In the genomic region with DNA sequence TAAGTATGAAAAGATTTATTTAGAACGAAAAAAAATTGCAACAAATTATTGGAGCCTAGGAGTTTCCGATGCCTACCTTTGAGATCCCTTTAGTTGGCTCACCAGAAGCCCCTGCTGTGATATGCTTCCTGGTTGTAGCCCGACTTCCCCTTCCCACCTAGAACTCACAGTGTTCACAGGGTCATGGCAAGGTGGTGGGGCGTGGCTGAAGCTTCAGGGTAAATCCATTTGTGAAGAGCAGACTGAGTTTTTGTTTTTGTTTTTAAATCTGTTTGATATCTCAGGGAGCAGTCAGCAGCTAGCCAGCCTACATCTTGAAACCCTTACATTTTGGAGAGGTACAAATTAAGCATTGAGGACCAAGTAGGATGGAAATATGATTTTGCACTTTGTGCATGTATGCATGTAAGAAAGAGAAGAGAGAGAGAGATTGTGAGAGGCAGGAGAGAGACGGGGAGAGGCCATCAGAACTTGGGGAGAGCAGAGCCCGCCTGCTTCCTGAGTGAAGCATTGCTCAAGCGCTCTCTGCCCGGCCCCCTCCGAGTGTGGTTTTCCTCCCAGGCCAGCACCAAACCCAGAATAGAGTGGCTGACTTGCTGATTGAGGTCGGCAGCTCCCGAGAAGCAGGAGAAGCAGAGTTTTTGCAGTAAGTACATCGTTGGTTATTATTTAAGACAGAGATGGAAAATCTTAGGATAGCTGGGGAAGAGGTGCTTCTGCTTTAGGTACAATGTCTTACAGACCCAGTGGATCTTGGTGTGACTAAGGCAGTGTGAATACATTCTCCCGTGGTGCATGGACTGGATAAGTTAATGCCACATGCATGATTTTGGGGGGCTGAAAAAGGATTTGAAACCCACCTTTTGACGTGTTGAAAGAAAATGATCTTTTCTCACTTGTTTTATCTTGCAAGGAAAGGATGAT, we compare ENCODE assay signal across 8 cellular contexts.
DNase-seq lines count a peak whose midpoint lies in the region; ATAC-seq and TF ChIP-seq lines count a peak whose summit lies in the region.

No MANE protein-coding gene starts in this region.

- H3K27ac ChIP-seq in HL-60 (replicated peaks) (peak overlapping the region; percentile 69), heart right ventricle (peak overlapping the region in 9 of 10 donors; percentile 8 to 80 (median 69))

- 50 to 52% methylated on average over 14 of the region's 14 CpGs for WGBS in heart right ventricle, 2 donors

- peak; percentile 87 to 94 (median 89) for ATAC-seq in heart right ventricle

- no peaks in the 10 kb centered on the region for H3K9me3 ChIP-seq in heart right ventricle

- intact Hi-C loops in heart right ventricle (cut with DNase I) = loop anchor here in 1 of 10 donors (5.0 kb wide), 1 partner anchor 61 kb away; no protein-coding TSS in a partner anchor

- peaks cover 0 to 76% (median 10%) of the 10 kb centered on the region in 9 donors for H3K4me1 ChIP-seq in heart right ventricle

- H3K27me3 ChIP-seq in HL-60 (ENCODE audit: insufficient read depth, poor library complexity, severe bottlenecking) (no peaks in the 10 kb centered on the region), heart right ventricle (no peaks in the 10 kb centered on the region), H7 (ENCODE audit: control insufficient read depth, insufficient read depth, low read length) (no peaks in the 10 kb centered on the region)

- no peaks in the 10 kb centered on the region for H3K36me3 ChIP-seq in heart right ventricle
- no peaks in the 10 kb centered on the region for H3K36me3 ChIP-seq in H7 (replicated peaks; ENCODE audit: control insufficient read depth, insufficient read depth, low read length)

- H3K27ac Mint-ChIP-seq in nephron progenitor cell = no peak overlapping the region

- TF ChIP-seq CTCF in GM12864 (IDR thresholded peaks at IDR 0.05; ENCODE audit: low read depth, low read length, missing control alignments) (no peak), HL-60 (IDR thresholded peaks at IDR 0.05; ENCODE audit: insufficient read depth, low read length) (no peak), heart right ventricle (IDR thresholded peaks at IDR 0.05) (no peak), nephron progenitor cell (IDR thresholded peaks at IDR 0.05) (no peak)

- DNase-seq in GM12864 (ENCODE audit: low read depth) (no peak), HL-60 (ENCODE audit: low read depth in 1 of 2, low spot score in 1 of 2) (peak; percentile 60 to 86), activated T-cell treated with anti-CD3 and anti-CD28 coated beads for 24 hours (ENCODE audit: low read depth) (peak; percentile 20), heart right ventricle (peak; percentile 64 to 65), H7 (no peak), NCI-H2107 (lab: John Stamatoyannopoulos, UW) (no peak), nephron progenitor cell (no peak)
- DNase-seq in stimulated activated CD8-positive, alpha-beta memory T cell treated with anti-CD3 and anti-CD28 coated beads, Interleukin-15, amount 100 ng/mL, for 1 hour (ENCODE audit: low read depth) = peak; percentile 15

- peak overlapping the region; percentile 41 for H3K4me3 ChIP-seq in GM12864 (ENCODE audit: low read depth, low read length)
- peak overlapping the region; percentile 51 for H3K4me3 ChIP-seq in HL-60 (replicated peaks; ENCODE audit: insufficient read depth, low read length)
- H3K4me3 ChIP-seq in heart right ventricle = peak overlapping the region in 9 of 10 donors; percentile 14 to 51 (median 45)
- H3K4me3 ChIP-seq in H7 (ENCODE audit: insufficient read depth, low read depth, low read length) = no peak overlapping the region

- H3K36me3 Mint-ChIP-seq in nephron progenitor cell (ENCODE audit: low read depth) = no peaks in the 10 kb centered on the region

- H3K9me3 Mint-ChIP-seq in nephron progenitor cell = no peaks in the 10 kb centered on the region

- no peak overlapping the region for H3K4me3 Mint-ChIP-seq in nephron progenitor cell

- H3K27me3 Mint-ChIP-seq in nephron progenitor cell (ENCODE audit: low read depth, poor library complexity) = peaks cover 4% of the 10 kb centered on the region

- H3K4me1 Mint-ChIP-seq in nephron progenitor cell = peaks cover 7% of the 10 kb centered on the region

Comparison
In these comparisons a context has a peak if more than half of its experiments do, and no peak if none do; other contexts are left out.
1. DNase-seq: peak in HL-60 (2 of 2), activated T-cell treated with anti-CD3 and anti-CD28 coated beads for 24 hours (single experiment), heart right ventricle (2 of 2) and stimulated activated CD8-positive, alpha-beta memory T cell treated with anti-CD3 and anti-CD28 coated beads, Interleukin-15, amount 100 ng/mL, for 1 hour (single experiment); none in GM12864 (single experiment), H7 (single experiment), NCI-H2107 (single experiment) and nephron progenitor cell (single experiment).